18 cellular contexts compared by ENCODE assay signal in genomic region chr19:39355253-39355652, GRCh38. TPM values are rescaled to one million over a fixed set of nuclear protein-coding genes. Genes with fewer than 3 reads are reported as not detected.
DNase-seq lines count a peak whose midpoint lies in the region; ATAC-seq and TF ChIP-seq lines count a peak whose summit lies in the region.
"Had no signal": no experiment of that assay in that cellular context is flagged by ENCODE, and none has a peak within 500 bp of the region (broad histone marks: within the 10 kb centered on the region; RNA-seq: fewer than 3 reads in every experiment).

No MANE protein-coding gene starts in this region.

- H3K36me3 Mint-ChIP-seq in activated T-helper 2 cell treated with anti-CD3 and anti-CD28 coated beads, Interferon-gamma antibody, Interleukin-2, Interleukin-4, amounts not matched to agents 10 μg/mL and 5 μg/mL and 100 μg/mL, durations not matched to agents 14 hours and 24 hours and 36 hours (ENCODE audit: low read depth): peaks cover 60% of the 10 kb centered on the region

- intact Hi-C loops in activated T-helper 2 cell treated with anti-CD3 and anti-CD28 coated beads, Interferon-gamma antibody, Interleukin-2, Interleukin-4, amounts not matched to agents 10 μg/mL and 5 μg/mL and 100 μg/mL, durations not matched to agents 14 hours and 24 hours and 36 hours (cut with micrococcal nuclease): no loop called here
- intact Hi-C loops in dorsolateral prefrontal cortex (cut with DNase I): no loop called here

- no peak for DNase-seq in activated T-helper 2 cell treated with anti-CD3 and anti-CD28 coated beads, Interferon-gamma antibody, Interleukin-2, Interleukin-4, amounts not matched to agents 10 μg/mL and 5 μg/mL and 100 μg/mL, durations not matched to agents 14 hours and 24 hours and 36 hours (ENCODE audit: low spot score)
- DNase-seq in dorsolateral prefrontal cortex: peak in 3 of 10 donors; percentile 37 to 53 (median 40)
- DNase-seq in nucleus accumbens (lab: John Stamatoyannopoulos, UW): peak in 34 of 56 donors; percentile 2 to 75 (median 37)
- peak; percentile 26 for DNase-seq in superior temporal gyrus (ENCODE audit: extremely low spot score)
- DNase-seq: DMS79, H9, MV-4-11, NCI-H1694 treated with DMSO at 0.1 percent for 48 hours, NCI-H2227 treated with DMSO at 0.1 percent for 48 hours, NCI-H524, PC-3, RPMI8226, SHP77 treated with DMSO at 0.1 percent for 48 hours had no signal

- H3K27me3 ChIP-seq in dorsolateral prefrontal cortex: no peaks in the 10 kb centered on the region

- no peaks in the 10 kb centered on the region for H3K27me3 Mint-ChIP-seq in activated T-helper 2 cell treated with anti-CD3 and anti-CD28 coated beads, Interferon-gamma antibody, Interleukin-2, Interleukin-4, amounts not matched to agents 10 μg/mL and 5 μg/mL and 100 μg/mL, durations not matched to agents 14 hours and 24 hours and 36 hours (ENCODE audit: low read depth)

- ATAC-seq in HG03280 (IDR thresholded peaks at IDR 0.05; ENCODE audit: unreplicated experiment) (no peak), GM21737 (IDR thresholded peaks at IDR 0.05; ENCODE audit: unreplicated experiment) (no peak), GM19395 (IDR thresholded peaks at IDR 0.05; ENCODE audit: unreplicated experiment) (no peak)
- ATAC-seq: PC-3 had no signal

- H3K27ac Mint-ChIP-seq in activated T-helper 2 cell treated with anti-CD3 and anti-CD28 coated beads, Interferon-gamma antibody, Interleukin-2, Interleukin-4, amounts not matched to agents 10 μg/mL and 5 μg/mL and 100 μg/mL, durations not matched to agents 14 hours and 24 hours and 36 hours: peak overlapping the region; percentile 17
- H3K27ac Mint-ChIP-seq: H9 had no signal

- peak overlapping the region in 1 of 59 donors; percentile 12 for H3K4me3 ChIP-seq in dorsolateral prefrontal cortex

- peak overlapping the region in 57 of 59 donors; percentile 6 to 99 (median 78) for H3K27ac ChIP-seq in dorsolateral prefrontal cortex
- H3K27ac ChIP-seq: C4-2B, KMS-11 had no signal

- peaks cover 27% of the 10 kb centered on the region for H3K4me1 Mint-ChIP-seq in activated T-helper 2 cell treated with anti-CD3 and anti-CD28 coated beads, Interferon-gamma antibody, Interleukin-2, Interleukin-4, amounts not matched to agents 10 μg/mL and 5 μg/mL and 100 μg/mL, durations not matched to agents 14 hours and 24 hours and 36 hours (ENCODE audit: low read depth)
- H3K4me1 Mint-ChIP-seq: H9 had no signal

- no peak overlapping the region for H3K4me3 Mint-ChIP-seq in activated T-helper 2 cell treated with anti-CD3 and anti-CD28 coated beads, Interferon-gamma antibody, Interleukin-2, Interleukin-4, amounts not matched to agents 10 μg/mL and 5 μg/mL and 100 μg/mL, durations not matched to agents 14 hours and 24 hours and 36 hours (ENCODE audit: low read depth)
- H3K4me3 Mint-ChIP-seq: H9 had no signal

- TF ChIP-seq CTCF in dorsolateral prefrontal cortex (IDR thresholded peaks at IDR 0.05 in 54 of 56, conservative IDR thresholded peaks at IDR 0.05 in 2 of 56; ENCODE audit: low read depth in 1 of 56, partially characterized antibody in 56 of 56): no peak

- no peaks in the 10 kb centered on the region for H3K9me3 Mint-ChIP-seq in activated T-helper 2 cell treated with anti-CD3 and anti-CD28 coated beads, Interferon-gamma antibody, Interleukin-2, Interleukin-4, amounts not matched to agents 10 μg/mL and 5 μg/mL and 100 μg/mL, durations not matched to agents 14 hours and 24 hours and 36 hours
- H3K9me3 Mint-ChIP-seq: H9 had no signal

RNA-seq across cellular contexts. Expression of gene SAMD4B, which starts 13.0 kb away (rescaled TPM):
- 64.0 TPM in 2 replicates for total RNA-seq in activated T-helper 2 cell treated with anti-CD3 and anti-CD28 coated beads, Interferon-gamma antibody, Interleukin-2, Interleukin-4, amounts not matched to agents 10 μg/mL and 5 μg/mL and 100 μg/mL, durations not matched to agents 14 hours and 24 hours and 36 hours
- 100 to 1,000 TPM; 107 to 294 (median 153) TPM for total RNA-seq in dorsolateral prefrontal cortex

RNA-seq across cellular contexts. Expression of gene GMFG, which starts 19.4 kb away (rescaled TPM):
- total RNA-seq in activated T-helper 2 cell treated with anti-CD3 and anti-CD28 coated beads, Interferon-gamma antibody, Interleukin-2, Interleukin-4, amounts not matched to agents 10 μg/mL and 5 μg/mL and 100 μg/mL, durations not matched to agents 14 hours and 24 hours and 36 hours: 350 and 364 TPM in 2 replicates
- 10 to 100 TPM in 94 of 120 experiments, 1 to 10 TPM in 26; 4.4 to 36.5 (median 12.4) TPM for total RNA-seq in dorsolateral prefrontal cortex
- total RNA-seq: H9 had no signal

RNA-seq across cellular contexts. Expression of gene LRFN1, which starts 34.6 kb away (rescaled TPM):
- 4.4 and 4.5 TPM in 2 replicates for total RNA-seq in activated T-helper 2 cell treated with anti-CD3 and anti-CD28 coated beads, Interferon-gamma antibody, Interleukin-2, Interleukin-4, amounts not matched to agents 10 μg/mL and 5 μg/mL and 100 μg/mL, durations not matched to agents 14 hours and 24 hours and 36 hours
- total RNA-seq in dorsolateral prefrontal cortex: 10 to 100 TPM in 115 of 120 experiments, 1 to 10 TPM in 5; 6.4 to 25.4 (median 16.9) TPM

RNA-seq across cellular contexts. Expression of gene PAF1, which starts 35.7 kb away (rescaled TPM):
- total RNA-seq in activated T-helper 2 cell treated with anti-CD3 and anti-CD28 coated beads, Interferon-gamma antibody, Interleukin-2, Interleukin-4, amounts not matched to agents 10 μg/mL and 5 μg/mL and 100 μg/mL, durations not matched to agents 14 hours and 24 hours and 36 hours: 49.5 and 51.1 TPM in 2 replicates
- 10 to 100 TPM; 33.5 to 65.7 (median 46.2) TPM for total RNA-seq in dorsolateral prefrontal cortex

RNA-seq across cellular contexts. Expression of gene MED29, which starts 35.9 kb away (rescaled TPM):
- total RNA-seq in activated T-helper 2 cell treated with anti-CD3 and anti-CD28 coated beads, Interferon-gamma antibody, Interleukin-2, Interleukin-4, amounts not matched to agents 10 μg/mL and 5 μg/mL and 100 μg/mL, durations not matched to agents 14 hours and 24 hours and 36 hours: 32.3 and 34.7 TPM in 2 replicates
- total RNA-seq in dorsolateral prefrontal cortex: 10 to 100 TPM; 41.8 to 99.7 (median 69.9) TPM
